41 cellular contexts compared by ENCODE assay signal in genomic region chr2:48176876-48177275, GRCh38.
"Had no signal": no experiment of that assay in that cellular context is flagged by ENCODE, and none has a peak within 500 bp of the region (broad histone marks: within the 10 kb centered on the region; RNA-seq: fewer than 3 reads in every experiment).

No MANE protein-coding gene starts in this region.

- H3K27ac Mint-ChIP-seq: activated naive CD4-positive, alpha-beta T cell treated with anti-CD3 and anti-CD28 coated beads for 36 hours; activated naive CD4-positive, alpha-beta T cell treated with anti-CD3 and anti-CD28 coated beads, Interleukin-2, amount 10 ng/mL, durations not matched to agents 7 days and 5 days; activated naive CD4-positive, alpha-beta T cell treated with anti-CD3 and anti-CD28 coated beads, Interleukin-2, amount 50 U/mL, for 24 hours; activated naive CD4-positive, alpha-beta T cell treated with anti-CD3 and anti-CD28 coated beads, Interleukin-2, amount 50 U/mL, for 72 hours; activated naive CD8-positive, alpha-beta T cell; activated naive CD8-positive, alpha-beta T cell treated with anti-CD3 and anti-CD28 coated beads for 36 hours; activated naive CD8-positive, alpha-beta T cell treated with anti-CD3 and anti-CD28 coated beads, Interleukin-2, amount 10 ng/mL, durations not matched to agents 7 days and 5 days; activated naive CD8-positive, alpha-beta T cell treated with anti-CD3 and anti-CD28 coated beads, Interleukin-2, amount 50 U/mL, for 24 hours; activated T-cell treated with anti-CD3 and anti-CD28 coated beads, Interleukin-2, amount 50 U/mL, for 24 hours; activated T-cell treated with anti-CD3 and anti-CD28 coated beads, Interleukin-2, amount 50 U/mL, for 72 hours; activated T-helper 1 cell treated with anti-CD3 and anti-CD28 coated beads, Interleukin-12 subunit alpha, Interleukin-12 subunit beta, Interleukin-2, Interleukin-4 antibody, amounts not matched to agents 30 ng/mL and 10 ng/mL and 1 ng/mL, durations not matched to agents 14 hours and 24 hours and 36 hours; activated T-helper 17 cell treated with anti-CD3 and anti-CD28 coated beads, Interleukin-2, amount 50 U/mL, for 72 hours; activated T-helper 2 cell treated with anti-CD3 and anti-CD28 coated beads, Interferon-gamma antibody, Interleukin-2, Interleukin-4, amounts not matched to agents 10 μg/mL and 5 μg/mL and 100 μg/mL, durations not matched to agents 14 hours and 24 hours and 36 hours; brain had no signal

- H3K4me3 Mint-ChIP-seq: activated naive CD4-positive, alpha-beta T cell treated with anti-CD3 and anti-CD28 coated beads for 36 hours; activated naive CD4-positive, alpha-beta T cell treated with anti-CD3 and anti-CD28 coated beads, Interleukin-2, amount 10 ng/mL, durations not matched to agents 7 days and 5 days; activated naive CD4-positive, alpha-beta T cell treated with anti-CD3 and anti-CD28 coated beads, Interleukin-2, amount 50 U/mL, for 24 hours; activated naive CD8-positive, alpha-beta T cell; activated naive CD8-positive, alpha-beta T cell treated with anti-CD3 and anti-CD28 coated beads for 36 hours; activated naive CD8-positive, alpha-beta T cell treated with anti-CD3 and anti-CD28 coated beads, Interleukin-2, amount 10 ng/mL, durations not matched to agents 7 days and 5 days; activated naive CD8-positive, alpha-beta T cell treated with anti-CD3 and anti-CD28 coated beads, Interleukin-2, amount 50 U/mL, for 24 hours; activated T-cell treated with anti-CD3 and anti-CD28 coated beads, Interleukin-2, amount 50 U/mL, for 24 hours; activated T-cell treated with anti-CD3 and anti-CD28 coated beads, Interleukin-2, amount 50 U/mL, for 4 hours; activated T-cell treated with anti-CD3 and anti-CD28 coated beads, Interleukin-2, amount 50 U/mL, for 72 hours; activated T-helper 1 cell treated with anti-CD3 and anti-CD28 coated beads, Interleukin-12 subunit alpha, Interleukin-12 subunit beta, Interleukin-2, Interleukin-4 antibody, amounts not matched to agents 30 ng/mL and 10 ng/mL and 1 ng/mL, durations not matched to agents 14 hours and 24 hours and 36 hours; activated T-helper 17 cell treated with anti-CD3 and anti-CD28 coated beads, Interleukin-2, amount 50 U/mL, for 72 hours; brain; central memory CD8-positive, alpha-beta T cell had no signal

- H3K4me3 ChIP-seq: adrenal gland, ascending aorta, body of pancreas, breast epithelium, cardiac muscle cell had no signal

- H3K27ac ChIP-seq: adrenal gland, ascending aorta, body of pancreas, brain microvascular endothelial cell, breast epithelium, cardiac muscle cell had no signal

- FAIRE-seq: astrocyte, bronchial epithelial cell had no signal

- H3K9me3 Mint-ChIP-seq: activated naive CD4-positive, alpha-beta T cell treated with anti-CD3 and anti-CD28 coated beads for 36 hours; activated naive CD4-positive, alpha-beta T cell treated with anti-CD3 and anti-CD28 coated beads, Interleukin-2, amount 10 ng/mL, durations not matched to agents 7 days and 5 days; activated T-cell treated with anti-CD3 and anti-CD28 coated beads, Interleukin-2, amount 50 U/mL, for 24 hours; activated T-cell treated with anti-CD3 and anti-CD28 coated beads, Interleukin-2, amount 50 U/mL, for 4 hours; activated T-cell treated with anti-CD3 and anti-CD28 coated beads, Interleukin-2, amount 50 U/mL, for 72 hours; activated T-helper 1 cell treated with anti-CD3 and anti-CD28 coated beads, Interleukin-12 subunit alpha, Interleukin-12 subunit beta, Interleukin-2, Interleukin-4 antibody, amounts not matched to agents 30 ng/mL and 10 ng/mL and 1 ng/mL, durations not matched to agents 14 hours and 24 hours and 36 hours; activated T-helper 2 cell treated with anti-CD3 and anti-CD28 coated beads, Interferon-gamma antibody, Interleukin-2, Interleukin-4, amounts not matched to agents 10 μg/mL and 5 μg/mL and 100 μg/mL, durations not matched to agents 14 hours and 24 hours and 36 hours; central memory CD8-positive, alpha-beta T cell had no signal

- H3K9me3 ChIP-seq: adrenal gland, ascending aorta, body of pancreas, breast epithelium had no signal

- H3K36me3 Mint-ChIP-seq: activated naive CD4-positive, alpha-beta T cell treated with anti-CD3 and anti-CD28 coated beads, Interleukin-2, amount 10 ng/mL, durations not matched to agents 7 days and 5 days; activated naive CD4-positive, alpha-beta T cell treated with anti-CD3 and anti-CD28 coated beads, Interleukin-2, amount 50 U/mL, for 72 hours; activated naive CD8-positive, alpha-beta T cell treated with anti-CD3 and anti-CD28 coated beads for 36 hours; brain had no signal

- DNase-seq: activated effector memory CD4-positive, alpha-beta T cell treated with anti-CD3 and anti-CD28 coated beads, Interleukin-2, amount 50 U/mL, for 16 hours; activated effector memory CD4-positive, alpha-beta T cell treated with Interleukin-2 at 50 U/mL for 16 hours; activated gamma-delta T cell; activated gamma-delta T cell treated with Interleukin-2 at 50 U/mL for 16 hours; activated naive CD4-positive, alpha-beta T cell; activated naive CD4-positive, alpha-beta T cell treated with anti-CD3 and anti-CD28 coated beads for 36 hours; activated naive CD4-positive, alpha-beta T cell treated with anti-CD3 and anti-CD28 coated beads, Interleukin-2, amount 10 ng/mL, durations not matched to agents 7 days and 5 days; activated naive CD4-positive, alpha-beta T cell treated with anti-CD3 and anti-CD28 coated beads, Interleukin-2, amount 50 U/mL, for 16 hours; activated naive CD4-positive, alpha-beta T cell treated with Interleukin-2 at 50 U/mL for 16 hours; activated naive CD8-positive, alpha-beta T cell treated with anti-CD3 and anti-CD28 coated beads for 36 hours; activated naive CD8-positive, alpha-beta T cell treated with anti-CD3 and anti-CD28 coated beads, Interleukin-2, amount 10 ng/mL, durations not matched to agents 7 days and 5 days; activated naive CD8-positive, alpha-beta T cell treated with anti-CD3 and anti-CD28 coated beads, Interleukin-2, amount 50 U/mL, for 24 hours; activated T-cell treated with anti-CD3 and anti-CD28 coated beads for 4 hours; activated T-cell treated with anti-CD3 and anti-CD28 coated beads, Interleukin-2, amount 50 U/mL, for 1 hour; activated T-cell treated with anti-CD3 and anti-CD28 coated beads, Interleukin-2, amount 50 U/mL, for 24 hours; activated T-cell treated with anti-CD3 and anti-CD28 coated beads, Interleukin-2, amount 50 U/mL, for 4 hours; activated T-cell treated with anti-CD3 and anti-CD28 coated beads, Interleukin-2, amount 50 U/mL, for 48 hours; activated T-cell treated with anti-CD3 and anti-CD28 coated beads, Interleukin-2, amount 50 U/mL, for 72 hours; adrenal gland; amniotic stem cell; amygdala; anterior cingulate cortex; aorta; body of pancreas; brain microvascular endothelial cell; caudate nucleus; central memory CD4-positive, alpha-beta T cell; cerebellar nuclear complex had no signal

- H3K27me3 Mint-ChIP-seq: activated naive CD4-positive, alpha-beta T cell treated with anti-CD3 and anti-CD28 coated beads, Interleukin-2, amount 10 ng/mL, durations not matched to agents 7 days and 5 days; activated naive CD8-positive, alpha-beta T cell treated with anti-CD3 and anti-CD28 coated beads for 36 hours; activated naive CD8-positive, alpha-beta T cell treated with anti-CD3 and anti-CD28 coated beads, Interleukin-2, amount 50 U/mL, for 24 hours; activated T-cell treated with anti-CD3 and anti-CD28 coated beads, Interleukin-2, amount 50 U/mL, for 24 hours; brain had no signal

- H3K36me3 ChIP-seq: adrenal gland, ascending aorta, brain microvascular endothelial cell, breast epithelium, cardiac muscle cell had no signal

- H3K4me1 ChIP-seq: ascending aorta, body of pancreas, breast epithelium had no signal

- ATAC-seq: activated naive CD4-positive, alpha-beta T cell treated with anti-CD3 and anti-CD28 coated beads, Interleukin-2, amount 50 U/mL, for 72 hours; activated naive CD8-positive, alpha-beta T cell treated with anti-CD3 and anti-CD28 coated beads, Interleukin-2, amount 50 U/mL, for 24 hours; activated T-cell treated with anti-CD3 and anti-CD28 coated beads, Interleukin-2, amount 50 U/mL, for 4 hours; activated T-cell treated with anti-CD3 and anti-CD28 coated beads, Interleukin-2, amount 50 U/mL, for 72 hours; activated T-helper 17 cell treated with anti-CD3 and anti-CD28 coated beads, Interleukin-2, amount 50 U/mL, for 72 hours; body of pancreas had no signal

- H3K4me1 Mint-ChIP-seq: activated naive CD4-positive, alpha-beta T cell treated with anti-CD3 and anti-CD28 coated beads, Interleukin-2, amount 10 ng/mL, durations not matched to agents 7 days and 5 days; activated naive CD4-positive, alpha-beta T cell treated with anti-CD3 and anti-CD28 coated beads, Interleukin-2, amount 50 U/mL, for 24 hours; activated naive CD8-positive, alpha-beta T cell treated with anti-CD3 and anti-CD28 coated beads for 36 hours; activated naive CD8-positive, alpha-beta T cell treated with anti-CD3 and anti-CD28 coated beads, Interleukin-2, amount 10 ng/mL, durations not matched to agents 7 days and 5 days; activated naive CD8-positive, alpha-beta T cell treated with anti-CD3 and anti-CD28 coated beads, Interleukin-2, amount 50 U/mL, for 24 hours; activated T-helper 17 cell treated with anti-CD3 and anti-CD28 coated beads, Interleukin-2, amount 50 U/mL, for 72 hours; central memory CD8-positive, alpha-beta T cell had no signal

- H3K27me3 ChIP-seq: adrenal gland, ascending aorta, body of pancreas, brain microvascular endothelial cell, breast epithelium, cardiac muscle cell had no signal
